ENCODE assay signal across 9 cellular contexts in genomic region chr1:62686822-62687221, GRCh38. TPM values are rescaled to one million over a fixed set of nuclear protein-coding genes. Genes with fewer than 3 reads are reported as not detected.
A peak's percentile ranks its signal among the peaks of the same experiment; 100 is the strongest.
DNase-seq lines count a peak whose midpoint lies in the region; ATAC-seq lines count a peak whose summit lies in the region.
"Had no signal": no experiment of that assay in that cellular context is flagged by ENCODE, and none has a peak within 500 bp of the region (broad histone marks: within the 10 kb centered on the region; RNA-seq: fewer than 3 reads in every experiment).

No MANE protein-coding gene starts in this region.

- H3K27me3 Mint-ChIP-seq in activated T-cell treated with anti-CD3 and anti-CD28 coated beads, Interleukin-2, amount 50 U/mL, for 72 hours (ENCODE audit: low read depth) = no peaks in the 10 kb centered on the region
- no peaks in the 10 kb centered on the region for H3K27me3 Mint-ChIP-seq in activated CD4-positive, alpha-beta memory T cell treated with anti-CD3 and anti-CD28 coated beads for 36 hours

- no peak for ATAC-seq in activated T-cell treated with anti-CD3 and anti-CD28 coated beads, Interleukin-2, amount 50 U/mL, for 72 hours (replicated peaks in 1 of 2)
- ATAC-seq in right cardiac atrium (no peak), GM18519 (IDR thresholded peaks at IDR 0.05; ENCODE audit: low FRiP score, unreplicated experiment) (no peak)

- POLR2A ChIA-PET in activated CD4-positive, alpha-beta memory T cell treated with anti-CD3 and anti-CD28 coated beads for 36 hours (lab: Charles Lee) = no interaction called here

- H3K9me3 ChIP-seq in right cardiac atrium (ENCODE audit: control insufficient read depth, low read length) (no peaks in the 10 kb centered on the region), stomach smooth muscle (ENCODE audit: control insufficient read depth in 2 of 2, low read length in 2 of 2) (no peaks in the 10 kb centered on the region)

- H3K36me3 Mint-ChIP-seq in activated T-cell treated with anti-CD3 and anti-CD28 coated beads, Interleukin-2, amount 50 U/mL, for 72 hours (ENCODE audit: insufficient read depth in 2 of 2) = peaks cover 0 to 2% of the 10 kb centered on the region in 2 donors
- peaks cover 2% of the 10 kb centered on the region for H3K36me3 Mint-ChIP-seq in activated CD4-positive, alpha-beta memory T cell treated with anti-CD3 and anti-CD28 coated beads for 36 hours

- DNase-seq in activated T-cell treated with anti-CD3 and anti-CD28 coated beads, Interleukin-2, amount 50 U/mL, for 72 hours = no peak
- DNase-seq in activated T-cell treated with anti-CD3 and anti-CD28 coated beads for 4 hours (no peak), right cardiac atrium (no peak), H7 (no peak), NCI-H128 (lab: John Stamatoyannopoulos, UW; ENCODE audit: unreplicated experiment) (no peak)
- DNase-seq in activated CD4-positive, alpha-beta memory T cell treated with anti-CD3 and anti-CD28 coated beads for 36 hours = no peak
- DNase-seq: T-helper 9 cell had no signal

- intact Hi-C loops in activated CD4-positive, alpha-beta memory T cell treated with anti-CD3 and anti-CD28 coated beads for 36 hours (cut with micrococcal nuclease) = no loop called here
- intact Hi-C loops in right cardiac atrium (cut with DNase I) = loop anchor here in 1 of 4 donors (10.0 kb wide), 1 partner anchor 48 kb away; no protein-coding TSS in a partner anchor

- no peaks in the 10 kb centered on the region for H3K9me3 Mint-ChIP-seq in activated T-cell treated with anti-CD3 and anti-CD28 coated beads, Interleukin-2, amount 50 U/mL, for 72 hours
- no peaks in the 10 kb centered on the region for H3K9me3 Mint-ChIP-seq in activated CD4-positive, alpha-beta memory T cell treated with anti-CD3 and anti-CD28 coated beads for 36 hours

- peaks cover 4% of the 10 kb centered on the region for H3K4me1 ChIP-seq in right cardiac atrium (ENCODE audit: control insufficient read depth, insufficient read depth, low read length)
- H3K4me1 ChIP-seq in stomach smooth muscle (ENCODE audit: control insufficient read depth, insufficient read depth, low read length) = peaks cover 28% of the 10 kb centered on the region

- H3K4me3 ChIP-seq in right cardiac atrium (ENCODE audit: low read length) = peak overlapping the region; percentile 100
- peak overlapping the region; percentile 84 to 89 for H3K4me3 ChIP-seq in stomach smooth muscle (ENCODE audit: low read length in 2 of 2)
- H3K4me3 ChIP-seq in H7 (ENCODE audit: insufficient read depth, low read depth, low read length) = no peak overlapping the region

- peaks cover 34% of the 10 kb centered on the region for H3K4me1 Mint-ChIP-seq in activated T-cell treated with anti-CD3 and anti-CD28 coated beads, Interleukin-2, amount 50 U/mL, for 72 hours (ENCODE audit: low read depth)
- H3K4me1 Mint-ChIP-seq in activated CD4-positive, alpha-beta memory T cell treated with anti-CD3 and anti-CD28 coated beads for 36 hours (ENCODE audit: low read depth) = peaks cover 34% of the 10 kb centered on the region

- H3K4me3 Mint-ChIP-seq in activated T-cell treated with anti-CD3 and anti-CD28 coated beads, Interleukin-2, amount 50 U/mL, for 72 hours = peak overlapping the region; percentile 93 to 94
- peak overlapping the region; percentile 84 for H3K4me3 Mint-ChIP-seq in activated CD4-positive, alpha-beta memory T cell treated with anti-CD3 and anti-CD28 coated beads for 36 hours

- H3K9ac ChIP-seq in stomach smooth muscle (ENCODE audit: low read length in 2 of 2) = peak overlapping the region; percentile 58 to 72

- no peak overlapping the region for H3K27ac Mint-ChIP-seq in activated T-cell treated with anti-CD3 and anti-CD28 coated beads, Interleukin-2, amount 50 U/mL, for 72 hours
- H3K27ac Mint-ChIP-seq in activated CD4-positive, alpha-beta memory T cell treated with anti-CD3 and anti-CD28 coated beads for 36 hours = no peak overlapping the region

- H3K36me3 ChIP-seq in stomach smooth muscle (ENCODE audit: control insufficient read depth in 2 of 2, insufficient read depth in 2 of 2, low read length in 2 of 2) (no peaks in the 10 kb centered on the region), H7 (replicated peaks; ENCODE audit: control insufficient read depth, insufficient read depth, low read length) (no peaks in the 10 kb centered on the region)

- CTCF ChIA-PET in activated CD4-positive, alpha-beta memory T cell treated with anti-CD3 and anti-CD28 coated beads for 36 hours (lab: Charles Lee) = interaction anchor here (0.6 kb wide), 1 partner anchor 670 kb away, joined by 3 read pairs; no protein-coding TSS in a partner anchor

- 92% methylated on average over 7 of the region's 7 CpGs for WGBS in right cardiac atrium

- H3K27me3 ChIP-seq in right cardiac atrium (ENCODE audit: control insufficient read depth, insufficient read depth) = no peaks in the 10 kb centered on the region
- H3K27me3 ChIP-seq in stomach smooth muscle (ENCODE audit: control insufficient read depth in 1 of 2, insufficient read depth in 2 of 2, low read length in 2 of 2) = no peaks in the 10 kb centered on the region
- no peaks in the 10 kb centered on the region for H3K27me3 ChIP-seq in H7 (ENCODE audit: control insufficient read depth, insufficient read depth, low read length)

- H3K27ac ChIP-seq in right cardiac atrium (ENCODE audit: low read length) = no peak overlapping the region
- H3K27ac ChIP-seq in stomach smooth muscle (ENCODE audit: low read length) = no peak overlapping the region

RNA-seq across cellular contexts. Expression of gene DOCK7, which starts 1.4 kb away (rescaled TPM):
- total RNA-seq in activated T-cell treated with anti-CD3 and anti-CD28 coated beads, Interleukin-2, amount 50 U/mL, for 72 hours = 10 to 100 TPM in 1 of 2 donors, 1 to 10 TPM in 1; 7.6 to 10.7 TPM
- 10 to 100 TPM; 15.5 to 20.4 TPM for total RNA-seq in activated CD4-positive, alpha-beta memory T cell treated with anti-CD3 and anti-CD28 coated beads for 36 hours
- 10 to 100 TPM; 11.4 to 17.9 (median 13.3) TPM for total RNA-seq in right cardiac atrium
- 4.2 TPM for polyA plus RNA-seq in right cardiac atrium
- 40.9 and 44.0 TPM in 2 replicates for total RNA-seq in H7 (2014; rRNA removed; shearing (Covaris generic))
